1 cellular context compared by ENCODE assay signal in genomic region chr5:113512341-113512740, GRCh38.
TF ChIP-seq lines count a peak whose summit lies in the region.

No MANE protein-coding gene starts in this region.

TF ChIP-seq in HEK293T, 16 proteins besides CTCF, POLR2A, EP300 and RAD21 (continued from another document):
- TF ChIP-seq ARNT (IDR thresholded peaks at IDR 0.05) (no peak), LEF1 (IDR thresholded peaks at IDR 0.05; ENCODE audit: borderline replicate concordance) (no peak), TARDBP (IDR thresholded peaks at IDR 0.05) (no peak), BHLHE40 (IDR thresholded peaks at IDR 0.05; ENCODE audit: borderline replicate concordance) (no peak), ZNF384 (IDR thresholded peaks at IDR 0.05) (no peak), FOXK2 (IDR thresholded peaks at IDR 0.05) (no peak), SP1 (IDR thresholded peaks at IDR 0.05) (no peak), HDGF (IDR thresholded peaks at IDR 0.05; ENCODE audit: borderline replicate concordance) (no peak), FOXA1 (IDR thresholded peaks at IDR 0.05) (no peak)
